ENCODE assay signal across 13 cellular contexts in genomic region chr5:95471922-95472321, GRCh38.
A peak's percentile ranks its signal among the peaks of the same experiment; 100 is the strongest.
DNase-seq lines count a peak whose midpoint lies in the region; ATAC-seq and TF ChIP-seq lines count a peak whose summit lies in the region.
"Had no signal": no experiment of that assay in that cellular context is flagged by ENCODE, and none has a peak within 500 bp of the region (broad histone marks: within the 10 kb centered on the region; RNA-seq: fewer than 3 reads in every experiment).

No MANE protein-coding gene starts in this region.

- no peaks in the 10 kb centered on the region for H3K9me3 ChIP-seq in psoas muscle
- H3K9me3 ChIP-seq: sigmoid colon had no signal

- intact Hi-C loops in psoas muscle (cut with DNase I), result no loop called here

- H3K36me3 ChIP-seq in psoas muscle (ENCODE audit: insufficient read depth in 1 of 2, low read depth in 1 of 2) (peaks cover 0 to 46% of the 10 kb centered on the region in 2 donors), H7 (replicated peaks; ENCODE audit: control insufficient read depth, insufficient read depth, low read length) (peaks cover 1% of the 10 kb centered on the region; the same call in 1 of the 2 replicates)

- ATAC-seq in psoas muscle, result peak; percentile 61 to 82 (median 68)
- no peak for ATAC-seq in GM21447 (IDR thresholded peaks at IDR 0.05; ENCODE audit: unreplicated experiment)
- ATAC-seq: naive thymus-derived CD8-positive, alpha-beta T cell had no signal

- 55 to 100% (median 93%) methylated on average over 1 of the region's 1 CpG for WGBS in psoas muscle, 3 donors

- no peaks in the 10 kb centered on the region for H3K27me3 ChIP-seq in psoas muscle (ENCODE audit: insufficient read depth in 3 of 3, low read length in 2 of 3)
- H3K27me3 ChIP-seq in H7 (ENCODE audit: control insufficient read depth, insufficient read depth, low read length), result no peaks in the 10 kb centered on the region
- H3K27me3 ChIP-seq: sigmoid colon had no signal

- DNase-seq in GM03348 (ENCODE audit: low spot score), result peak; percentile 49
- DNase-seq in RPMI7951 (ENCODE audit: low read depth), result peak; percentile 8
- no peak for DNase-seq in epithelial cell of proximal tubule (ENCODE audit: low read depth)
- DNase-seq in psoas muscle, result no peak
- DNase-seq in NCI-H2029 treated with DMSO at 0.1 percent for 48 hours (lab: John Stamatoyannopoulos, UW), result no peak
- no peak for DNase-seq in germinal center (ENCODE audit: low spot score)
- DNase-seq in H7, result no peak
- DNase-seq: activated naive CD8-positive, alpha-beta T cell treated with anti-CD3 and anti-CD28 coated beads for 36 hours; naive thymus-derived CD8-positive, alpha-beta T cell; SIG-M5; sigmoid colon had no signal

- no peak overlapping the region for H3K4me3 ChIP-seq in epithelial cell of proximal tubule (ENCODE audit: low read depth, low read length)
- H3K4me3 ChIP-seq in psoas muscle, result no peak overlapping the region
- H3K4me3 ChIP-seq in H7 (ENCODE audit: insufficient read depth, low read depth, low read length), result no peak overlapping the region
- H3K4me3 ChIP-seq: sigmoid colon had no signal

- H3K4me1 ChIP-seq in psoas muscle, result peaks cover 17% of the 10 kb centered on the region
- H3K4me1 ChIP-seq: sigmoid colon had no signal

- peak; percentile 7 for TF ChIP-seq CTCF in epithelial cell of proximal tubule (conservative IDR thresholded peaks at IDR 0.05; ENCODE audit: low read depth, low read length)
- TF ChIP-seq CTCF in psoas muscle (IDR thresholded peaks at IDR 0.05), result no peak

- H3K27ac ChIP-seq in psoas muscle, result peak overlapping the region; percentile 19
- H3K27ac ChIP-seq: KMS-11, sigmoid colon had no signal

Comparison
In these comparisons a context has a peak if more than half of its experiments do, and no peak if none do; other contexts are left out.
1. DNase-seq: peak in GM03348 (single experiment) and RPMI7951 (single experiment); none in epithelial cell of proximal tubule (single experiment), psoas muscle (0 of 2), NCI-H2029 treated with DMSO at 0.1 percent for 48 hours (single experiment), germinal center (single experiment) and H7 (single experiment).